In the genomic region with DNA sequence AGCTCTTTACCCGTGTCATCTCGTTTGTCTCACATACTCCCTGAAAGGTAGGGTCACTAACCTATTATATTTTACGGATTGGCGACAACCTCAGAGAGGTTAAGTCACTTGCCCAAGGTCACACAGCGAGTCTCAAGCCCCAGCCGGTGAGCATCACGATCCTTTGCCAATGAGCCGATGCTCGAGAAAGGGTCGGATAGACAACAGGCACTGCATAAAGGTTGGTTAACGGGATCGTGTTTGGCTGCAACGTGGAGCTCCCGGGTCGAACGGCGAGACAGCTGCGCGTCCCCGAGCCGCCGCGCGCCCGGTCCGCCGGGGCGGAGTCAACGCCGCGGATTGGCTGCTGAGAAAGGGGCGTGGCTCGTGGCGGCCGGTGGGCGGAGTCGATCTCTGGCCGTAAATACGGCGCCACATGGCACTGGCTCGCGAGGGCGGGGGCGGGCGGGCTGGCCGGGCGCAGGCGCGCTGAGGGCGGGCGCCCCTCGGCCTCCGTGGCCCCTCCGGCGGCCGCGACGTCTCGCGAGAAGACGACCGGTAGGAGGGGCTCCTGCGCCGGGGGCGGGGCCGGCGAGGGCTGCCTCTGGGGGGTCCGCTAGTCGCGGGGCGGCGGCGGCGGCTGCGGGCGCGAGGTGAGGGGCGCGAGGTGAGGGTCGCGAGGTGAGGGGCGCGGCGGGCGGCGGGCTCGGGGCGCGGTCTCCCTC, we compare ENCODE assay signal across 8 cellular contexts. TPM values are rescaled to one million over a fixed set of nuclear protein-coding genes. Genes with fewer than 3 reads are reported as not detected.
DNase-seq lines count a peak whose midpoint lies in the region; ATAC-seq and TF ChIP-seq lines count a peak whose summit lies in the region.

A gene (plus strand): TSS at position 598 of the 704 bp plus-strand sequence. CDS start 29,029 bp downstream, outside the sequence.

- peak; percentile 46 for ATAC-seq in GM19455 (IDR thresholded peaks at IDR 0.05; ENCODE audit: unreplicated experiment)

- peak within 1 kb of the TSS; percentile 77 for H3K27ac ChIP-seq in C4-2B
- H3K27ac ChIP-seq in effector memory CD4-positive, alpha-beta T cell (ENCODE audit: insufficient read depth, low read length, poor library complexity, severe bottlenecking), result peak within 1 kb of the TSS; percentile 73

- peak; percentile 63 for DNase-seq in HS-5 (ENCODE audit: low read depth)
- DNase-seq in NK-92 treated with Interleukin-12 subunit alpha and Interleukin-12 subunit beta, amount 100 ng/mL, for 24 hours (lab: John Stamatoyannopoulos, UW), result peak; percentile 90
- DNase-seq in activated CD8-positive, alpha-beta memory T cell treated with anti-CD3 and anti-CD28 coated beads for 48 hours (ENCODE audit: low read depth in 2 of 3, low spot score in 2 of 3), result peak; percentile 78 to 88 (median 88)
- DNase-seq in effector memory CD4-positive, alpha-beta T cell, result peak; percentile 90 to 93 (median 92)
- peak; percentile 95 to 97 for DNase-seq in lung microvascular endothelial cell (ENCODE audit: low read depth in 2 of 2)
- peak; percentile 82 to 90 (median 85) for DNase-seq in stimulated activated CD4-positive, alpha-beta T cell treated with anti-CD3 and anti-CD28 coated beads, TNF-alpha, amount 100 ng/mL, for 24 hours (ENCODE audit: low read depth in 3 of 3)

- no peaks in the 10 kb centered on the region for H3K9me3 ChIP-seq in effector memory CD4-positive, alpha-beta T cell (ENCODE audit: control insufficient read depth, low read length)

- H3K36me3 ChIP-seq in effector memory CD4-positive, alpha-beta T cell (ENCODE audit: control insufficient read depth, insufficient read depth, low read length), result no peaks in the 10 kb centered on the region

- peaks cover 30% of the 10 kb centered on the region for H3K4me1 ChIP-seq in effector memory CD4-positive, alpha-beta T cell (ENCODE audit: control insufficient read depth, insufficient read depth, low read length, poor library complexity, severe bottlenecking)

- no peak for TF ChIP-seq CTCF in C4-2B (conservative IDR thresholded peaks at IDR 0.05)

- H3K4me3 ChIP-seq in effector memory CD4-positive, alpha-beta T cell (ENCODE audit: insufficient read depth, low read depth, low read length, poor library complexity, severe bottlenecking), result peak within 1 kb of the TSS; percentile 86

- no peaks in the 10 kb centered on the region for H3K27me3 ChIP-seq in effector memory CD4-positive, alpha-beta T cell (replicated peaks; ENCODE audit: control insufficient read depth, insufficient read depth, low read length, poor library complexity, severe bottlenecking)

RNA-seq across cellular contexts. Expression of the gene that starts here (rescaled TPM):
- 2.8 and 3.8 TPM in 2 replicates for total RNA-seq in lung microvascular endothelial cell

Comparison
In these comparisons a context has a peak if more than half of its experiments do, and no peak if none do; other contexts are left out.
1. Peak in every context shown above with its lines: DNase-seq, ATAC-seq, H3K4me3 ChIP-seq and H3K27ac ChIP-seq.